Comparison of ENCODE assay signal across 2 cellular contexts in genomic region chr2:62465741-62466500, GRCh38.
TF ChIP-seq lines count a peak whose summit lies in the region.

No MANE protein-coding gene starts in this region.

TF ChIP-seq in liver, 16 proteins besides CTCF, POLR2A, EP300 and RAD21:
- TF ChIP-seq TAF1 (conservative IDR thresholded peaks at IDR 0.05): no peak
- no peak for TF ChIP-seq NR2F2 (IDR thresholded peaks at IDR 0.05)
- TF ChIP-seq GABPA (IDR thresholded peaks at IDR 0.05 in 1 of 2, conservative IDR thresholded peaks at IDR 0.05 in 1 of 2): no peak

TF ChIP-seq in GM12891, 5 proteins besides CTCF, POLR2A, EP300 and RAD21:
- no peak for TF ChIP-seq TAF1 (IDR thresholded peaks at IDR 0.05; ENCODE audit: low read depth, low read length)
